20 cellular contexts compared by ENCODE assay signal in the genomic region with DNA sequence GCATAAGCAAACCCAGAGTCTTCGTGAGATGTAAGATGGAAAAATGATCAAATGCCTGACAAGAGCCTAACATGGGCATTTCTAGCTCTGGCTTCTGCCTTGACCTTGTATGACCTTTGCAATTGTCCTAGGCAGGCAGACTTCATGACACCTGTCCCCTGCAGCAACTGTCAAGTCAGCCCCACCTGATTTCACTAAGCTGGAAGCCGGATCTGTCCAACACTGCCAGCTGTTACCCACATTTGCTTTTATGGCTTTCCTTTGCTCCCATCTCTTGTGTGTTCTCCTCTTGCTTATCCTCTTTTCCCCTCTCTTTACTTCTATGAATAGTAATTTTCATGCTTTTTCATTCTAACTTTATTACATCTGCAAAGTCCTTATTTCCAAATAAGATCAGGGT.
"Had no signal": no experiment of that assay in that cellular context is flagged by ENCODE, and none has a peak within 500 bp of the region (broad histone marks: within the 10 kb centered on the region; RNA-seq: fewer than 3 reads in every experiment).

No MANE protein-coding gene starts in this region.

- H3K27me3 Mint-ChIP-seq: naive thymus-derived CD8-positive, alpha-beta T cell had no signal

- ATAC-seq: gastrocnemius medialis; heart right ventricle; left lobe of liver; naive thymus-derived CD8-positive, alpha-beta T cell; psoas muscle; right lobe of liver had no signal

- H3K4me3 Mint-ChIP-seq: naive thymus-derived CD8-positive, alpha-beta T cell had no signal

- H3K4me3 ChIP-seq: esophagus muscularis mucosa, gastrocnemius medialis, heart right ventricle, psoas muscle, right lobe of liver, skin epidermis, stomach, thoracic aorta, transverse colon had no signal

- DNase-seq: cortex of kidney; effector memory CD4-positive, alpha-beta T cell; gastrocnemius medialis; heart right ventricle; hypothalamus; kidney glomerular epithelial cell; mammary epithelial cell; naive thymus-derived CD8-positive, alpha-beta T cell; psoas muscle; retina; right lobe of liver; stimulated activated CD4-positive, alpha-beta T cell treated with anti-CD3 and anti-CD28 coated beads, Interleukin-2, amount 100 ng/mL, for 24 hours; stimulated activated naive CD4-positive, alpha-beta T cell; stomach; substantia nigra; transverse colon had no signal

- H3K4me1 Mint-ChIP-seq: naive thymus-derived CD8-positive, alpha-beta T cell had no signal

- H3K36me3 Mint-ChIP-seq: naive thymus-derived CD8-positive, alpha-beta T cell had no signal
